Comparison of ENCODE assay signal across 1 cellular context in genomic region chr9:133382507-133383141, GRCh38.
TF ChIP-seq lines count a peak whose summit lies in the region.

No MANE protein-coding gene starts in this region.

TF ChIP-seq in H1, 55 proteins besides CTCF, POLR2A, EP300 and RAD21:
- TF ChIP-seq ATF2 (IDR thresholded peaks at IDR 0.05; ENCODE audit: low read length) (no peak), SIRT6 (IDR thresholded peaks at IDR 0.05; ENCODE audit: low read length) (no peak)
